7 cellular contexts compared by ENCODE assay signal in genomic region chr20:17504898-17505663, GRCh38. TPM values are rescaled to one million over a fixed set of nuclear protein-coding genes. Genes with fewer than 3 reads are reported as not detected.
DNase-seq lines count a peak whose midpoint lies in the region; ATAC-seq, FAIRE-seq and TF ChIP-seq lines count a peak whose summit lies in the region.

No MANE protein-coding gene starts in this region.

- DNase-seq in GM12891 (ENCODE audit: insufficient read length, low spot score) (peak; percentile 49), NAMALWA (ENCODE audit: low spot score) (peak; percentile 82), T-helper 17 cell (peak in 2 of 3 donors; percentile 21 to 31), T47D (ENCODE audit: low read depth in 1 of 2, low spot score in 1 of 2) (peak; percentile 48 to 64), iPS-NIHi11 (ENCODE audit: low spot score) (peak; percentile 69), small intestine (peak; percentile 67)

- peaks cover 28% of the 10 kb centered on the region for H3K4me1 Mint-ChIP-seq in T-helper 17 cell

- no peaks in the 10 kb centered on the region for H3K9me3 ChIP-seq in T-helper 17 cell (ENCODE audit: control insufficient read depth, low read length, poor library complexity, severe bottlenecking)
- H3K9me3 ChIP-seq in small intestine (ENCODE audit: control insufficient read depth, low read depth): no peaks in the 10 kb centered on the region

- in situ Hi-C loops in T47D (cut with HindIII; ENCODE audit: low pct_unique_long_range_greater_than_20kb, low sequenced_read_pairs): no loop called here

- ATAC-seq in HG02623 (IDR thresholded peaks at IDR 0.05; ENCODE audit: unreplicated experiment) (peak; percentile 43), T-helper 17 cell (peak; percentile 79)

- peak overlapping the region; percentile 90 for H3K4me3 Mint-ChIP-seq in T-helper 17 cell

- TF ChIP-seq POLR2A in GM12891 (IDR thresholded peaks at IDR 0.05; ENCODE audit: low read depth, low read length): no peak

- no peak overlapping the region for H3K27ac ChIP-seq in small intestine (ENCODE audit: low read depth in 1 of 2, low read length in 1 of 2)

- peak overlapping the region; percentile 26 to 36 for H3K4me3 ChIP-seq in small intestine (ENCODE audit: low read depth in 1 of 2, low read length in 2 of 2)

- peak; percentile 84 for FAIRE-seq in GM12891 (lab: Jason Lieb, UNC)
- peak; percentile 36 for FAIRE-seq in small intestine (lab: Jason Lieb, UNC)

- H3K27me3 Mint-ChIP-seq in T-helper 17 cell: no peaks in the 10 kb centered on the region

- peak overlapping the region; percentile 86 for H3K27ac Mint-ChIP-seq in T-helper 17 cell

- no peaks in the 10 kb centered on the region for H3K27me3 ChIP-seq in small intestine (ENCODE audit: control insufficient read depth in 2 of 2, insufficient read depth in 2 of 2, low read length in 2 of 2)

- 0 to 1% (median 1%) methylated on average over 28 to 30 of the region's 30 CpGs for WGBS in small intestine, 3 donors

- H3K4me1 ChIP-seq in small intestine (ENCODE audit: control insufficient read depth in 2 of 2, insufficient read depth in 1 of 2, low read depth in 1 of 2, low read length in 1 of 2): no peaks in the 10 kb centered on the region

- H3K36me3 Mint-ChIP-seq in T-helper 17 cell (ENCODE audit: low read depth): no peaks in the 10 kb centered on the region

- no peaks in the 10 kb centered on the region for H3K36me3 ChIP-seq in small intestine (ENCODE audit: control insufficient read depth in 2 of 2, insufficient read depth in 2 of 2, low read length in 2 of 2)

TF ChIP-seq in GM12891, 5 proteins besides CTCF, POLR2A, EP300 and RAD21:
- TF ChIP-seq PAX5 (IDR thresholded peaks at IDR 0.05; ENCODE audit: insufficient read depth, low read length, severe bottlenecking): no peak

RNA-seq across cellular contexts. Expression of gene BFSP1, which starts 26.1 kb away (rescaled TPM):
- 0.06 TPM for polyA plus RNA-seq in GM12891 (2012; ENCODE audit: low read depth, missing spikeins)
- total RNA-seq in T-helper 17 cell: 1 to 10 TPM in 1 of 2 donors, under 1 TPM in 1; 0.21 to 1.0 TPM
- polyA plus RNA-seq in small intestine: under 1 TPM in 1 of 3 donors, not detected in 2; 0.49 TPM

Comparison
In these comparisons a context has a peak if more than half of its experiments do, and no peak if none do; other contexts are left out.
1. DNase-seq: peak in every context shown above with its lines; median percentile 82 in NAMALWA; 69 in iPS-NIHi11; 67 in small intestine; 56 in T47D; 49 in GM12891; 26 in T-helper 17 cell.